Comparison of ENCODE assay signal across 1 cellular context in genomic region chr22:42791721-42792452, GRCh38.
TF ChIP-seq lines count a peak whose summit lies in the region.

No MANE protein-coding gene starts in this region.

TF ChIP-seq in GM23338, 12 proteins besides CTCF, POLR2A, EP300 and RAD21 (continued from another document):
- TF ChIP-seq ZNF462 (CRISPR knock-in tag; IDR thresholded peaks at IDR 0.05) (no peak), STAT1 (IDR thresholded peaks at IDR 0.05; ENCODE audit: unreplicated experiment) (no peak), NANOG (IDR thresholded peaks at IDR 0.05; ENCODE audit: borderline replicate concordance) (no peak), JUNB (IDR thresholded peaks at IDR 0.05; ENCODE audit: unreplicated experiment) (no peak), CREB1 (CRISPR knock-in tag; IDR thresholded peaks at IDR 0.05; ENCODE audit: low read depth) (no peak), ZNF331 (CRISPR knock-in tag; IDR thresholded peaks at IDR 0.05; ENCODE audit: low read depth) (no peak), POLR2AphosphoS5 (IDR thresholded peaks at IDR 0.05; ENCODE audit: low read depth) (no peak), REST (IDR thresholded peaks at IDR 0.05; ENCODE audit: unreplicated experiment) (no peak), ETS1 (IDR thresholded peaks at IDR 0.05) (no peak), EZH2phosphoT487 (IDR thresholded peaks at IDR 0.05; ENCODE audit: unreplicated experiment) (no peak)
